Comparison of ENCODE assay signal across 2 cellular contexts in the genomic region with DNA sequence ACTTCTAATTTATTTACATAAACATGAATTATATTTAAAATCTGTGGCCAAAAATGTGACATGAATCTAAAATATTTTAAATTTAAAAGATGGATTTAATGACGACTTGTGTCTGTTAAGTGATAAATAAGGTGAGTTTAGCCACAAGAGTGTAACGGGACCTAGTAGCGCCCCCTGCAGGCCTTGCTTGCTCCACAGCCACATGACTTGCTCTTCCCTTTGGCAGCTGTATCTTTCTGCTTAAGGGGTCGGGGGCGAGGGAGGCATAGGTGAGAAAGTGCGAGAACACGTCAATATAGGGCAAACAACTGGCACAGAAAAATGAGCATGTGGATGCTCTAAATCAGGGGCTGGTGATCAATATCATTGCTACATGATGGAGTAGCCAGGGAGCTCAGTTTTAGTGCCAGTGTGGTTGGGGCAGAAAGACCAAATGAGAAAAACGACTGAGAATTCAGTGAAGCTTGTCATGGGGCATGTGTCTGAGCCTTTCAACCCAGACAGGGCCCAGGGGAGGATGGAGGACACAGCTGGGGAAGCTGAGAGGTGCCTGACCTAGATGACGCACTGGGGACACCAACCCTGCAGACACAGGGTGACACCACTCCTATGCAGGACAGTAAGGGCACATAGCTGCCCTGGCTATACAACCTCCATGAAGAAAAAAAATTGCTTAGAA.
TF ChIP-seq lines count a peak whose summit lies in the region.

No MANE protein-coding gene starts in this region.

TF ChIP-seq in HCT116, 20 proteins besides CTCF, POLR2A, EP300 and RAD21 (continued from another document):
- no peak for TF ChIP-seq CEBPB (IDR thresholded peaks at IDR 0.05; ENCODE audit: low read depth)
- TF ChIP-seq, protein P1, sequence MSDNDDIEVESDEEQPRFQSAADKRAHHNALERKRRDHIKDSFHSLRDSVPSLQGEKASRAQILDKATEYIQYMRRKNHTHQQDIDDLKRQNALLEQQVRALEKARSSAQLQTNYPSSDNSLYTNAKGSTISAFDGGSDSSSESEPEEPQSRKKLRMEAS (IDR thresholded peaks at IDR 0.05), result no peak

TF ChIP-seq in SK-N-SH treated with all-trans-retinoic acid at 6 μM for 48 hours, 23 proteins besides CTCF, POLR2A, EP300 and RAD21 (continued from another document):
- TF ChIP-seq, protein P2, sequence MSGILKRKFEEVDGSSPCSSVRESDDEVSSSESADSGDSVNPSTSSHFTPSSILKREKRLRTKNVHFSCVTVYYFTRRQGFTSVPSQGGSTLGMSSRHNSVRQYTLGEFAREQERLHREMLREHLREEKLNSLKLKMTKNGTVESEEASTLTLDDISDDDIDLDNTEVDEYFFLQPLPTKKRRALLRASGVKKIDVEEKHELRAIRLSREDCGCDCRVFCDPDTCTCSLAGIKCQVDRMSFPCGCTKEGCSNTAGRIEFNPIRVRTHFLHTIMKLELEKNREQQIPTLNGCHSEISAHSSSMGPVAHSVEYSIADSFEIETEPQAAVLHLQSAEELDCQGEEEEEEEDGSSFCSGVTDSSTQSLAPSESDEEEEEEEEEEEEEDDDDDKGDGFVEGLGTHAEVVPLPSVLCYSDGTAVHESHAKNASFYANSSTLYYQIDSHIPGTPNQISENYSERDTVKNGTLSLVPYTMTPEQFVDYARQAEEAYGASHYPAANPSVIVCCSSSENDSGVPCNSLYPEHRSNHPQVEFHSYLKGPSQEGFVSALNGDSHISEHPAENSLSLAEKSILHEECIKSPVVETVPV (CRISPR knock-in tag; IDR thresholded peaks at IDR 0.05), result no peak
- TF ChIP-seq BACH2 (CRISPR knock-in tag; IDR thresholded peaks at IDR 0.05; ENCODE audit: borderline replicate concordance) (no peak), ARNTL (CRISPR knock-in tag; IDR thresholded peaks at IDR 0.05; ENCODE audit: borderline replicate concordance, low read depth) (no peak), TCF4 (CRISPR knock-in tag; IDR thresholded peaks at IDR 0.05; ENCODE audit: borderline replicate concordance) (no peak), CSDC2 (CRISPR knock-in tag; IDR thresholded peaks at IDR 0.05) (no peak), TOX (CRISPR knock-in tag; IDR thresholded peaks at IDR 0.05; ENCODE audit: borderline replicate concordance) (no peak), GLIS3 (CRISPR knock-in tag; IDR thresholded peaks at IDR 0.05) (no peak), ZNF70 (CRISPR knock-in tag; IDR thresholded peaks at IDR 0.05) (no peak), ISL1 (CRISPR knock-in tag; IDR thresholded peaks at IDR 0.05) (no peak), ESRRG (CRISPR knock-in tag; IDR thresholded peaks at IDR 0.05) (no peak), ZC3H10 (CRISPR knock-in tag; IDR thresholded peaks at IDR 0.05) (no peak), ZFP30 (CRISPR knock-in tag; IDR thresholded peaks at IDR 0.05) (no peak), ZFP3 (CRISPR knock-in tag; IDR thresholded peaks at IDR 0.05) (no peak), TSHZ2 (CRISPR knock-in tag; IDR thresholded peaks at IDR 0.05) (no peak), ZNF565 (CRISPR knock-in tag; conservative IDR thresholded peaks at IDR 0.05; ENCODE audit: low read depth) (no peak), RARB (CRISPR knock-in tag; IDR thresholded peaks at IDR 0.05) (no peak)
- TF ChIP-seq, protein P3, sequence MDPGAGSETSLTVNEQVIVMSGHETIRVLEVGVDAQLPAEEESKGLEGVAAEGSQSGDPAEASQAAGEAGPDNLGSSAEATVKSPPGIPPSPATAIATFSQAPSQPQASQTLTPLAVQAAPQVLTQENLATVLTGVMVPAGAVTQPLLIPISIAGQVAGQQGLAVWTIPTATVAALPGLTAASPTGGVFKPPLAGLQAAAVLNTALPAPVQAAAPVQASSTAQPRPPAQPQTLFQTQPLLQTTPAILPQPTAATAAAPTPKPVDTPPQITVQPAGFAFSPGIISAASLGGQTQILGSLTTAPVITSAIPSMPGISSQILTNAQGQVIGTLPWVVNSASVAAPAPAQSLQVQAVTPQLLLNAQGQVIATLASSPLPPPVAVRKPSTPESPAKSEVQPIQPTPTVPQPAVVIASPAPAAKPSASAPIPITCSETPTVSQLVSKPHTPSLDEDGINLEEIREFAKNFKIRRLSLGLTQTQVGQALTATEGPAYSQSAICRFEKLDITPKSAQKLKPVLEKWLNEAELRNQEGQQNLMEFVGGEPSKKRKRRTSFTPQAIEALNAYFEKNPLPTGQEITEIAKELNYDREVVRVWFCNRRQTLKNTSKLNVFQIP (CRISPR knock-in tag; IDR thresholded peaks at IDR 0.05; ENCODE audit: borderline replicate concordance, low read depth), result no peak
